Comparison of ENCODE assay signal across 8 cellular contexts in the genomic region with DNA sequence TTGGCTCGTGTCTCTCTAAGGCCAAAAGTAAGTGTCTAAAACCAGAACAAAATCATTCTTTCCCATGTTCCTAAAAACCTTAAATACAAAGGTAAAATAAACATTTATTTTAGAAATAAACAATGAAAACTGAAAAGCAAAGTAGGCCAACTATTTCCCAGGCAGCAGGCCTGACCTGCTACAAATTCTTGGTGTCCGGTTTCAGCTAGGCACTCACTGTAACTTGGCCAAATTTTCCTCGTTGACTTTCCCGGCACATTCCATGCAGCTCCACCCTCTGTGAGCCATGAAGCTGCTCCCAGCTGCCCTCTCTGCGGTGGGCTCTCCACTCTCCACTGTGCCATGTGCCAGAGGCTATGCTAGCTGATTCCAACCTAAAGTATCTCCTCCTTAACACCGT. TPM values are rescaled to one million over a fixed set of nuclear protein-coding genes. Genes with fewer than 3 reads are reported as not detected.
A peak's percentile ranks its signal among the peaks of the same experiment; 100 is the strongest.
DNase-seq lines count a peak whose midpoint lies in the region; ATAC-seq and TF ChIP-seq lines count a peak whose summit lies in the region.

No MANE protein-coding gene starts in this region.

- POLR2A ChIA-PET in Caco-2 (lab: Charles Lee) = no interaction called here

- CTCF ChIA-PET in Caco-2 (lab: Charles Lee) = no interaction called here

- H3K4me1 ChIP-seq in GM23338 (ENCODE audit: insufficient read depth) = no peaks in the 10 kb centered on the region
- H3K4me1 ChIP-seq in gastrocnemius medialis = peaks cover 20 to 22% of the 10 kb centered on the region in 2 donors
- no peaks in the 10 kb centered on the region for H3K4me1 ChIP-seq in Caco-2

- H3K27ac ChIP-seq in GM23338 (ENCODE audit: low read depth) = no peak overlapping the region
- peak overlapping the region; percentile 22 to 73 (median 58) for H3K27ac ChIP-seq in gastrocnemius medialis

- intact Hi-C loops in gastrocnemius medialis (cut with DNase I; ENCODE audit: low total_unique reads) = no loop called here
- intact Hi-C loops in Caco-2 (cut with micrococcal nuclease; ENCODE audit: unreplicated experiment) = no loop called here

- TF ChIP-seq CTCF in GM23338 (conservative IDR thresholded peaks at IDR 0.05; ENCODE audit: low read depth in 2 of 2) = no peak
- TF ChIP-seq CTCF in gastrocnemius medialis (IDR thresholded peaks at IDR 0.05 in 4 of 5, conservative IDR thresholded peaks at IDR 0.05 in 1 of 5) = no peak
- no peak for TF ChIP-seq CTCF in Caco-2 (IDR thresholded peaks at IDR 0.05; ENCODE audit: insufficient read depth in 1 of 2, low read depth in 1 of 2, low read length in 1 of 2, severe bottlenecking in 1 of 2, unreplicated experiment in 1 of 2)

- ATAC-seq in GM23338 (peak; percentile 80), gastrocnemius medialis (peak; percentile 70 to 85)

- H3K9me3 ChIP-seq in gastrocnemius medialis (no peaks in the 10 kb centered on the region), Caco-2 (no peaks in the 10 kb centered on the region)

- H3K27me3 Mint-ChIP-seq in GM23338 (ENCODE audit: insufficient read depth, low read depth, poor library complexity) (peaks cover 2% of the 10 kb centered on the region), Caco-2 (ENCODE audit: insufficient read depth, unreplicated experiment) (no peaks in the 10 kb centered on the region)

- peaks cover 3% of the 10 kb centered on the region; the same call in 2 of the 3 replicates for H3K4me1 Mint-ChIP-seq in GM23338
- H3K4me1 Mint-ChIP-seq in Caco-2 (ENCODE audit: low read depth, unreplicated experiment) = peaks cover 10% of the 10 kb centered on the region

- no peaks in the 10 kb centered on the region for H3K79me2 ChIP-seq in GM23338 (replicated peaks; ENCODE audit: insufficient read depth)

- in situ Hi-C loops in gastrocnemius medialis (cut with MboI; ENCODE audit: low sequenced_read_pairs in 4 of 4) = no loop called here

- 0 out of 2 replicates have a peak, but pooled peaks cover 5% of the 10 kb centered on the region for H3K9me2 ChIP-seq in GM23338 (ENCODE audit: insufficient read depth)

- H3K36me3 ChIP-seq in GM23338 (ENCODE audit: insufficient read depth) = no peaks in the 10 kb centered on the region
- no peaks in the 10 kb centered on the region for H3K36me3 ChIP-seq in gastrocnemius medialis
- H3K36me3 ChIP-seq in Caco-2 (ENCODE audit: control insufficient read depth, insufficient read depth, low read length) = no peaks in the 10 kb centered on the region

- H3K27ac Mint-ChIP-seq in GM23338 (no peak overlapping the region), Caco-2 (ENCODE audit: unreplicated experiment) (no peak overlapping the region)

- H2AFZ ChIP-seq in GM23338 = no peak overlapping the region

- H3K4me3 Mint-ChIP-seq in GM23338 (no peak overlapping the region), Caco-2 (ENCODE audit: unreplicated experiment) (no peak overlapping the region)

- H3K36me3 Mint-ChIP-seq in GM23338 (ENCODE audit: low read depth) = peaks cover 19% of the 10 kb centered on the region; the same call in 2 of the 3 replicates
- no peaks in the 10 kb centered on the region for H3K36me3 Mint-ChIP-seq in Caco-2 (ENCODE audit: insufficient read depth, unreplicated experiment)

- 0 out of 2 replicates have a peak, but pooled peaks cover 4% of the 10 kb centered on the region for H3F3A ChIP-seq in GM23338 (replicated peaks; ENCODE audit: low read depth)

- H3K27me3 ChIP-seq in GM23338 (ENCODE audit: insufficient read depth) (no peaks in the 10 kb centered on the region), gastrocnemius medialis (no peaks in the 10 kb centered on the region), Caco-2 (replicated peaks; ENCODE audit: control insufficient read depth, insufficient read depth, low read length) (no peaks in the 10 kb centered on the region)

- H3K9me3 Mint-ChIP-seq in GM23338 (no peaks in the 10 kb centered on the region), Caco-2 (ENCODE audit: unreplicated experiment) (no peaks in the 10 kb centered on the region)

- BruUV-seq in Caco-2 (replicated peaks; lab: Mats Ljungman, UMichigan) = no TSS peak

- TF ChIP-seq POLR2A in gastrocnemius medialis (IDR thresholded peaks at IDR 0.05) = no peak

- H3K4me2 ChIP-seq in GM23338 = no peak overlapping the region

- DNase-seq in GM23338 (ENCODE audit: low spot score) = peak; percentile 68
- DNase-seq in brain pericyte (ENCODE audit: low read depth, low spot score) = peak; percentile 45
- DNase-seq in hepatic stellate cell (ENCODE audit: low spot score) = peak; percentile 81
- DNase-seq in gastrocnemius medialis = peak; percentile 35 to 60
- no peak for DNase-seq in NCI-H146 (lab: John Stamatoyannopoulos, UW)
- no peak for DNase-seq in NCI-H82 treated with DMSO at 0.1 percent for 48 hours (lab: John Stamatoyannopoulos, UW; ENCODE audit: unreplicated experiment)
- DNase-seq in cerebellum (ENCODE audit: low spot score) = no peak
- DNase-seq in Caco-2 = no peak

- H3K4me3 ChIP-seq in GM23338 (no peak overlapping the region), gastrocnemius medialis (no peak overlapping the region), Caco-2 (ENCODE audit: low read depth, low read length) (no peak overlapping the region)

- no peaks in the 10 kb centered on the region for H4K20me1 ChIP-seq in GM23338 (replicated peaks; ENCODE audit: insufficient read depth)

TF ChIP-seq in GM23338, 12 proteins besides CTCF, POLR2A, EP300 and RAD21 (continues in another document):
- no peak for TF ChIP-seq ZNF114 (CRISPR knock-in tag; IDR thresholded peaks at IDR 0.05)
- TF ChIP-seq EZH2phosphoT487 (IDR thresholded peaks at IDR 0.05; ENCODE audit: unreplicated experiment) = no peak
- no peak for TF ChIP-seq EZH2 (IDR thresholded peaks at IDR 0.05; ENCODE audit: low read depth, unreplicated experiment)
- no peak for TF ChIP-seq POLR2AphosphoS5 (IDR thresholded peaks at IDR 0.05; ENCODE audit: low read depth)
- TF ChIP-seq, protein P1, sequence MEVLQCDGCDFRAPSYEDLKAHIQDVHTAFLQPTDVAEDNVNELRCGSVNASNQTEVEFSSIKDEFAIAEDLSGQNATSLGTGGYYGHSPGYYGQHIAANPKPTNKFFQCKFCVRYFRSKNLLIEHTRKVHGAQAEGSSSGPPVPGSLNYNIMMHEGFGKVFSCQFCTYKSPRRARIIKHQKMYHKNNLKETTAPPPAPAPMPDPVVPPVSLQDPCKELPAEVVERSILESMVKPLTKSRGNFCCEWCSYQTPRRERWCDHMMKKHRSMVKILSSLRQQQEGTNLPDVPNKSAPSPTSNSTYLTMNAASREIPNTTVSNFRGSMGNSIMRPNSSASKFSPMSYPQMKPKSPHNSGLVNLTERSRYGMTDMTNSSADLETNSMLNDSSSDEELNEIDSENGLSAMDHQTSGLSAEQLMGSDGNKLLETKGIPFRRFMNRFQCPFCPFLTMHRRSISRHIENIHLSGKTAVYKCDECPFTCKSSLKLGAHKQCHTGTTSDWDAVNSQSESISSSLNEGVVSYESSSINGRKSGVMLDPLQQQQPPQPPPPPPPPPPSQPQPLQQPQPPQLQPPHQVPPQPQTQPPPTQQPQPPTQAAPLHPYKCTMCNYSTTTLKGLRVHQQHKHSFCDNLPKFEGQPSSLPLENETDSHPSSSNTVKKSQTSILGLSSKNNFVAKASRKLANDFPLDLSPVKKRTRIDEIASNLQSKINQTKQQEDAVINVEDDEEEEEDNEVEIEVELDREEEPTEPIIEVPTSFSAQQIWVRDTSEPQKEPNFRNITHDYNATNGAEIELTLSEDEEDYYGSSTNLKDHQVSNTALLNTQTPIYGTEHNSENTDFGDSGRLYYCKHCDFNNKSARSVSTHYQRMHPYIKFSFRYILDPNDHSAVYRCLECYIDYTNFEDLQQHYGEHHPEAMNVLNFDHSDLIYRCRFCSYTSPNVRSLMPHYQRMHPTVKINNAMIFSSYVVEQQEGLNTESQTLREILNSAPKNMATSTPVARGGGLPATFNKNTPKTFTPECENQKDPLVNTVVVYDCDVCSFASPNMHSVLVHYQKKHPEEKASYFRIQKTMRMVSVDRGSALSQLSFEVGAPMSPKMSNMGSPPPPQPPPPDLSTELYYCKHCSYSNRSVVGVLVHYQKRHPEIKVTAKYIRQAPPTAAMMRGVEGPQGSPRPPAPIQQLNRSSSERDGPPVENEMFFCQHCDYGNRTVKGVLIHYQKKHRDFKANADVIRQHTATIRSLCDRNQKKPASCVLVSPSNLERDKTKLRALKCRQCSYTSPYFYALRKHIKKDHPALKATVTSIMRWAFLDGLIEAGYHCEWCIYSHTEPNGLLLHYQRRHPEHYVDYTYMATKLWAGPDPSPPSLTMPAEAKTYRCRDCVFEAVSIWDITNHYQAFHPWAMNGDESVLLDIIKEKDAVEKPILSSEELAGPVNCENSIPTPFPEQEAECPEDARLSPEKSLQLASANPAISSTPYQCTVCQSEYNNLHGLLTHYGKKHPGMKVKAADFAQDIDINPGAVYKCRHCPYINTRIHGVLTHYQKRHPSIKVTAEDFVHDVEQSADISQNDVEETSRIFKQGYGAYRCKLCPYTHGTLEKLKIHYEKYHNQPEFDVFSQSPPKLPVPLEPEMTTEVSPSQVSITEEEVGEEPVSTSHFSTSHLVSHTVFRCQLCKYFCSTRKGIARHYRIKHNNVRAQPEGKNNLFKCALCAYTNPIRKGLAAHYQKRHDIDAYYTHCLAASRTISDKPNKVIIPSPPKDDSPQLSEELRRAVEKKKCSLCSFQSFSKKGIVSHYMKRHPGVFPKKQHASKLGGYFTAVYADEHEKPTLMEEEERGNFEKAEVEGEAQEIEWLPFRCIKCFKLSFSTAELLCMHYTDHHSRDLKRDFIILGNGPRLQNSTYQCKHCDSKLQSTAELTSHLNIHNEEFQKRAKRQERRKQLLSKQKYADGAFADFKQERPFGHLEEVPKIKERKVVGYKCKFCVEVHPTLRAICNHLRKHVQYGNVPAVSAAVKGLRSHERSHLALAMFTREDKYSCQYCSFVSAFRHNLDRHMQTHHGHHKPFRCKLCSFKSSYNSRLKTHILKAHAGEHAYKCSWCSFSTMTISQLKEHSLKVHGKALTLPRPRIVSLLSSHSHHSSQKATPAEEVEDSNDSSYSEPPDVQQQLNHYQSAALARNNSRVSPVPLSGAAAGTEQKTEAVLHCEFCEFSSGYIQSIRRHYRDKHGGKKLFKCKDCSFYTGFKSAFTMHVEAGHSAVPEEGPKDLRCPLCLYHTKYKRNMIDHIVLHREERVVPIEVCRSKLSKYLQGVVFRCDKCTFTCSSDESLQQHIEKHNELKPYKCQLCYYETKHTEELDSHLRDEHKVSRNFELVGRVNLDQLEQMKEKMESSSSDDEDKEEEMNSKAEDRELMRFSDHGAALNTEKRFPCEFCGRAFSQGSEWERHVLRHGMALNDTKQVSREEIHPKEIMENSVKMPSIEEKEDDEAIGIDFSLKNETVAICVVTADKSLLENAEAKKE (CRISPR knock-in tag; IDR thresholded peaks at IDR 0.05) = no peak

RNA-seq across cellular contexts. Expression of a gene that starts 4.1 kb away (rescaled TPM):
- total RNA-seq in GM23338 (2014; rRNA removed; shearing (Covaris generic)) = 8.7 and 13.0 TPM in 2 replicates
- polyA plus RNA-seq in GM23338 (2016; fragmentation: Nextera tagmentation; extraction: Ambion mirVana) = 6.5 TPM in 2 replicates
- total RNA-seq in gastrocnemius medialis (1 to 10 TPM in 2 of 4 donors, under 1 TPM in 2; 0.66 to 2.0 (median 1.00) TPM), cerebellum (18.4 TPM), Caco-2 (2022) (1.8 and 6.3 TPM in 2 replicates)

Comparison
In these comparisons a context has a peak if more than half of its experiments do, and no peak if none do; other contexts are left out.
1. DNase-seq: peak in GM23338 (single experiment), brain pericyte (single experiment), hepatic stellate cell (single experiment) and gastrocnemius medialis (2 of 2); none in NCI-H146 (single experiment), NCI-H82 treated with DMSO at 0.1 percent for 48 hours (single experiment), cerebellum (single experiment) and Caco-2 (0 of 2).